In genomic region chr11:69822676-69823494, GRCh38 we compare ENCODE assay signal across 1 cellular context.
TF ChIP-seq lines count a peak whose summit lies in the region.

No MANE protein-coding gene starts in this region.

TF ChIP-seq in IMR-90, 13 proteins besides CTCF, POLR2A, EP300 and RAD21 (continued from another document):
- TF ChIP-seq USF2 (IDR thresholded peaks at IDR 0.05; ENCODE audit: low read depth, low read length) (no peak), BHLHE40 (IDR thresholded peaks at IDR 0.05; ENCODE audit: low read depth, low read length) (no peak), CEBPB (IDR thresholded peaks at IDR 0.05; ENCODE audit: low read depth, low read length) (no peak), NFE2L2 (IDR thresholded peaks at IDR 0.05; ENCODE audit: low read depth, low read length) (no peak), MAFK (IDR thresholded peaks at IDR 0.05; ENCODE audit: low read depth, low read length) (no peak), CHD1 (IDR thresholded peaks at IDR 0.05; ENCODE audit: low read depth, low read length) (no peak), RFX5 (IDR thresholded peaks at IDR 0.05; ENCODE audit: low read depth, low read length) (no peak), ELK1 (IDR thresholded peaks at IDR 0.05; ENCODE audit: borderline replicate concordance, low read depth, low read length) (no peak), MXI1 (IDR thresholded peaks at IDR 0.05; ENCODE audit: borderline replicate concordance, low read depth, low read length) (no peak), MAZ (IDR thresholded peaks at IDR 0.05; ENCODE audit: borderline replicate concordance, low read depth, low read length) (no peak)
